10 cellular contexts compared by ENCODE assay signal in the genomic region with DNA sequence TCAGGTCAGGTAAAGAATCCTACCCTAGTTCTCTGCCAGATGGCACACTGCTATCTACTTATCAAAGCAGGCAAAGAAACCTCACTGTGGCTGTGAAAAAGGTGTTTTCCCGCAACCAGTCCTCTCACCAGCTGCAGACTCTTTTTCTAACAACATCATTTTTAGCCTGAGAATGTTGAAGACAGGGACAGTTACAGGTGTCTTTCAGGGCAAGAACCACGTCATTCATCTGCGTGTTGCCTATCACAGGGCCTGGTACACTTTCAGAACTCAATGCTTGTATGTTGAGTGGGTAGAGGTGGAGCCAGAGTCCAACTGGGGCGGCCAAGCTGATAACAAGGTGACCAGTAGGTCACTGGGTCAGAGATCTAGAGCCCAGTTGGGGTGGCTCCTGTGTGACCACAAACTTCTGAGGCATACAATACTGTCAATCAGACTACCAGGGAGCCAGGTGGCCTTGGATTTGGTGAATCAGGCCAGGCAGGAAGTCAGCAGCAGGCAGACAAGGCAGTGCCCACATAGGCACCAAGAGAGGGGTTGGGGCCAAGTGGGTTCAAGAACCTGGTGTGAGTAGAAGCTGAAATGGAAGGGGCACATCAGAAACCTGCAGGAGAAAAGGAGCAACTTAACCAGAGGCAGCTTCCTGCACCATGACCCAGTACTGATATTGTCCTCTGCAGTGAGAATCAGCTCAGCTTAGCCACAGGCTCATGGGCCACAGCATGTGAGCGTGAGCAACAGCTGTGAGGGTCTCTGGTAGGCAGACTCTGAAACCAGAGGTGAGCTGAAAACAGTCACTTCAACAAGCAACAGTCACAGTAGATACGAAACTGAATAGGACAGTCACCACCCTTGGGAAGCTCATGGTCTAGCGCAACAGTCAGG.
DNase-seq lines count a peak whose midpoint lies in the region; ATAC-seq and TF ChIP-seq lines count a peak whose summit lies in the region.
"Had no signal": no experiment of that assay in that cellular context is flagged by ENCODE, and none has a peak within 500 bp of the region (broad histone marks: within the 10 kb centered on the region; RNA-seq: fewer than 3 reads in every experiment).

No MANE protein-coding gene starts in this region.

- no peak overlapping the region for H3K4me3 ChIP-seq in sigmoid colon

- ATAC-seq in GM18498 (IDR thresholded peaks at IDR 0.05; ENCODE audit: unreplicated experiment): peak; percentile 61
- ATAC-seq in HG03575 (IDR thresholded peaks at IDR 0.05; ENCODE audit: extremely low read depth, insufficient number of reproducible peaks, low FRiP score, unreplicated experiment): peak; percentile 36
- ATAC-seq in left lobe of liver: peak; percentile 92
- ATAC-seq: PC-3 had no signal

- no peak overlapping the region for H3K27ac ChIP-seq in sigmoid colon

- 85 to 94% methylated on average over 7 of the region's 7 CpGs for WGBS in sigmoid colon, 2 donors

- DNase-seq in GM20000 (ENCODE audit: low spot score) (peak; percentile 56), left lobe of liver (ENCODE audit: low spot score) (peak; percentile 85), GM03348 (ENCODE audit: low spot score) (no peak), sigmoid colon (no peak), SHP77 (lab: John Stamatoyannopoulos, UW) (no peak)
- DNase-seq: foreskin melanocyte, GDM1, PC-3 had no signal

- intact Hi-C loops in sigmoid colon (cut with DNase I): no loop called here

- no peaks in the 10 kb centered on the region for H3K27me3 ChIP-seq in sigmoid colon

- TF ChIP-seq POLR2A in sigmoid colon (IDR thresholded peaks at IDR 0.05): no peak

- no peak for TF ChIP-seq EP300 in sigmoid colon (IDR thresholded peaks at IDR 0.05)

- peaks cover 0 to 5% (median 0%) of the 10 kb centered on the region in 4 donors for H3K9me3 ChIP-seq in sigmoid colon

- no peak for TF ChIP-seq CTCF in GM20000 (IDR thresholded peaks at IDR 0.05; ENCODE audit: extremely low read depth, missing control alignments)
- TF ChIP-seq CTCF in sigmoid colon (IDR thresholded peaks at IDR 0.05): no peak

- peaks cover 0 to 25% (median 19%) of the 10 kb centered on the region in 4 donors for H3K4me1 ChIP-seq in sigmoid colon

- H3K36me3 ChIP-seq in sigmoid colon: no peaks in the 10 kb centered on the region

Comparison
In these comparisons a context has a peak if more than half of its experiments do, and no peak if none do; other contexts are left out.
1. ATAC-seq: peak in every context shown above with its lines; median percentile 92 in left lobe of liver; 61 in GM18498; 36 in HG03575.
2. DNase-seq: peak in GM20000 (single experiment) and left lobe of liver (single experiment); none in GM03348 (single experiment), sigmoid colon (single experiment) and SHP77 (0 of 2).